ENCODE assay signal across 1 cellular context in the genomic region with DNA sequence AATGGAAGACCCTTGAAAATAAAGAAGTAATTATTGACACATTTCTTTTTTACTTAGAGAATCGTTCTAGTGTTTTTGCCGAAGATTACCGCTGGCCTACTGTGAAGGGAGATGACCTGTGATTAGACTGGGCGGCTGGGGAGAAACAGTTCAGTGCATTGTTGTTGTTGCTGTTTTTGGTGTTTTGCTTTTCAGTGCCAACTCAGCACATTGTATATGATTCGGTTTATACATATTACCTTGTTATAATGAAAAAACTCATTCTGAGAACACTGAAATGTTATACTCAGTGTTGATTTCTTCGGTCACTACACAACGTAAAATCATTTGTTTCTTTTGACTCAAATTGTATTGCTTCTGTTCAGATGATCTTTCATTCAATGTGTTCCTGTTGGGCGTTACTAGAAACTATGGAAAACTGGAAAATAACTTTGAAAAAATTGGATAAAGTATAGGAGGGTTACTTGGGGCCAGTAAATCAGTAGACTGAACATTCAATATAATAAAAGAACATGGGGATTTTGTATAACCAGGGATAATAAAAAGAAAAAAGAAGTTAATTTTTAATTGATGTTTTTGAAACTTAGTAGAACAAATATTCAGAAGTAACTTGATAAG.
TF ChIP-seq lines count a peak whose summit lies in the region.

No MANE protein-coding gene starts in this region.

TF ChIP-seq in HEK293, 187 proteins besides CTCF, POLR2A, EP300 and RAD21:
- peak; percentile 62 for TF ChIP-seq PRDM4 (tag by site-specific recombination; IDR thresholded peaks at IDR 0.05)
- TF ChIP-seq ZNF449 (tag by site-specific recombination; IDR thresholded peaks at IDR 0.05) = peak; percentile 64; the same call in 1 of the 2 replicates
- no peak for TF ChIP-seq ZNF175 (tag by site-specific recombination; IDR thresholded peaks at IDR 0.05)
